Comparison of ENCODE assay signal across 24 cellular contexts in the genomic region with DNA sequence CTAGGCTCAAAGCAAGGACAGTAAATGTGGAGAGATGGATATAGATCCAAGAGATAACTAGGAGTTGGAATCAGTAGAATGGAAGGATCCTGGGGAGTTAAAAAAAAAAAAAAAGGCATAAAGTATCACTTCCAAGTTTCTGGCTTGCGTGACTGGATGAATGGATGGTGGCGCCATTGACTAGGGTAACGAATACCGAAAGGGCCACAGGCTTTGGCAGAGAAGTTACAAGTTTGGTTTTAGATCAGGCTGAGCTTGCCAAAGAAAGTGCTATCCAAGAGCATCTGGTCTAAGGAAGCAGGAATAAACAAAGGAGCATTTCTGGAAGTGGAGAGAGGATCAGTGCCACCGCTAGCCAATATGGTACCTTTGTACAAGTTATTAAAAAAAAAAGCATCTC. TPM values are rescaled to one million over a fixed set of nuclear protein-coding genes. Genes with fewer than 3 reads are reported as not detected.
"Had no signal": no experiment of that assay in that cellular context is flagged by ENCODE, and none has a peak within 500 bp of the region (broad histone marks: within the 10 kb centered on the region; RNA-seq: fewer than 3 reads in every experiment).

No MANE protein-coding gene starts in this region.

- DNase-seq: hypothalamus; immature natural killer cell; islet precursor cell; left ventricle myocardium inferior; midbrain; mucosa of descending colon; naive thymus-derived CD4-positive, alpha-beta T cell; pancreas; retina; right cardiac atrium; stimulated activated CD4-positive, alpha-beta T cell treated with anti-CD3 and anti-CD28 coated beads, Interleukin-12 subunit alpha, Interleukin-12 subunit beta, amount 100 ng/mL, for 4 hours; stimulated activated CD4-positive, alpha-beta T cell treated with anti-CD3 and anti-CD28 coated beads, Interleukin-15, amount 100 ng/mL, for 24 hours; stimulated activated CD4-positive, alpha-beta T cell treated with anti-CD3 and anti-CD28 coated beads, Interleukin-2, amount 100 ng/mL, for 24 hours; stimulated activated CD4-positive, alpha-beta T cell treated with anti-CD3 and anti-CD28 coated beads, Interleukin-4, amount 100 ng/mL, for 1 hour; stimulated activated naive B cell treated with anti-CD40 and anti-IgM and Interleukin-4, amounts not matched to agents 10 μg/mL and 1 μg/mL and 100 μg/mL, for 72 hours; stimulated activated naive CD8-positive, alpha-beta T cell treated with anti-CD3 and anti-CD28 coated beads, Interleukin-15, Interleukin-2, amounts not matched to agents 100 U/mL and 50 U/mL, for 24 hours; stomach; tibial artery; trophoblast cell; upper lobe of right lung had no signal

- ATAC-seq: mucosa of descending colon; naive thymus-derived CD4-positive, alpha-beta T cell; natural killer cell treated with Interleukin-12 subunit alpha and Interleukin-12 subunit beta and Interleukin-15 and Interleukin-18, amount 100 ng/mL, for 72 hours; pancreas; right cardiac atrium; sciatic nerve; stimulated activated naive B cell treated with anti-CD40 and anti-IgM and Interleukin-4, amounts not matched to agents 10 μg/mL and 1 μg/mL and 100 μg/mL, for 72 hours; stimulated activated naive CD8-positive, alpha-beta T cell treated with anti-CD3 and anti-CD28 coated beads, Interleukin-15, Interleukin-2, amounts not matched to agents 100 U/mL and 50 U/mL, for 24 hours; upper lobe of right lung had no signal

- FAIRE-seq: pancreas, urothelium cell line had no signal

RNA-seq across cellular contexts. Expression of a gene that starts 33.8 kb away (rescaled TPM):
- total RNA-seq: lung microvascular endothelial cell had no signal
